In genomic region chr6:4405609-4406212, GRCh38 we compare ENCODE assay signal across 1 cellular context.
TF ChIP-seq lines count a peak whose summit lies in the region.

No MANE protein-coding gene starts in this region.

TF ChIP-seq in H1, 55 proteins besides CTCF, POLR2A, EP300 and RAD21 (continued from another document):
- no peak for TF ChIP-seq GTF2F1 (IDR thresholded peaks at IDR 0.05; ENCODE audit: borderline replicate concordance, low read depth, low read length)
